20 cellular contexts compared by ENCODE assay signal in the genomic region with DNA sequence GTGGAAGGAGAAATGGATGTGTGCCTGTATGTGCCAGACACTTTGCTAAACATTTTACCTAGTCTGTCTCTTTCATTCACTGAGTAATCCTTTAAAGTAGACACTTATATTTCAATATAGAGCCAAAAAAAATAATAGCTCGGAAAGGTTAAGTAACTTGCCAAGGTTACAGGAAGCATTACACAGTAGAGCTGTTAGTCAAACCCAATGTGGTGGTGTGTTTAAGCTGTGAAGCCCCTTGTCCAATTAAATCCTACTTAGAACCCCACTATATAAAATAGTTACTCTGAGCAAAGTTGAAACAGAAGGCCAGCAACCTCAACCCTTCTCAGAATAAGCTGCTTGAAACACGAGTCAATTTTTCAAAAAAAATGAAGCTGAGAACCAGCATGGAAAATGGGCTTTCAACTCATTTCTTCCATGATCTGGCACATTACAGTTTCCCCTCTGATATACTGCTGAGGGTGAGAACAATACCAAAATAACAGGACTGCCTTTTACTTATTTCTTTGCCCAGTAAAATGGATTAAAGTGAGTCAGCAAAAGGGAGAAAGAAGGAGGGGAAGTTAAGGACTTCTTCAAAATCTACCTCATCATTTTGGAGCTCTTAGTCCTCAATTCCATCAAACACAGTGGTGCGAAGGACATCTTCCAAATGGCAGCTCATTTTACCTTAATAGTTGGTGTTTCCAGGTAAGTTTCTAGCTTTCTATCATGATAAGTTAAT. TPM values are rescaled to one million over a fixed set of nuclear protein-coding genes. Genes with fewer than 3 reads are reported as not detected.
DNase-seq lines count a peak whose midpoint lies in the region; ATAC-seq and TF ChIP-seq lines count a peak whose summit lies in the region.
"Had no signal": no experiment of that assay in that cellular context is flagged by ENCODE, and none has a peak within 500 bp of the region (broad histone marks: within the 10 kb centered on the region; RNA-seq: fewer than 3 reads in every experiment).

No MANE protein-coding gene starts in this region.

- no peaks in the 10 kb centered on the region for H3K9me3 ChIP-seq in SJCRH30 (replicated peaks)
- H3K9me3 ChIP-seq: ovary, tibial nerve had no signal

- intact Hi-C loops in Right ventricle myocardium superior (cut with DNase I) (no loop called here), cardiac septum (cut with DNase I) (no loop called here)

- H3K4me1 Mint-ChIP-seq in activated T-helper 17 cell treated with anti-CD3 and anti-CD28 coated beads, Interleukin-2, amount 50 U/mL, for 72 hours = peaks cover 18% of the 10 kb centered on the region
- H3K4me1 Mint-ChIP-seq in stimulated activated naive CD8-positive, alpha-beta T cell treated with anti-CD3 and anti-CD28 coated beads, Interleukin-15, amount 100 ng/mL, for 72 hours = peaks cover 70% of the 10 kb centered on the region

- no peaks in the 10 kb centered on the region for H3K4me1 ChIP-seq in SJCRH30

- H3K27ac ChIP-seq in SJCRH30 = no peak overlapping the region
- H3K27ac ChIP-seq: cardiac muscle cell, ovary, PC-9, tibial nerve had no signal

- H3K27me3 ChIP-seq in SJCRH30 = no peaks in the 10 kb centered on the region
- H3K27me3 ChIP-seq: cardiac muscle cell, ovary, tibial nerve had no signal

- H3K27me3 Mint-ChIP-seq in activated T-helper 17 cell treated with anti-CD3 and anti-CD28 coated beads, Interleukin-2, amount 50 U/mL, for 72 hours = no peaks in the 10 kb centered on the region
- no peaks in the 10 kb centered on the region for H3K27me3 Mint-ChIP-seq in stimulated activated naive CD8-positive, alpha-beta T cell treated with anti-CD3 and anti-CD28 coated beads, Interleukin-15, amount 100 ng/mL, for 72 hours
- H3K27me3 Mint-ChIP-seq: effector memory CD8-positive, alpha-beta T cell had no signal

- peaks cover 22% of the 10 kb centered on the region for H3K36me3 ChIP-seq in SJCRH30
- H3K36me3 ChIP-seq: ovary had no signal

- no peak for TF ChIP-seq CTCF in fibroblast of mammary gland (conservative IDR thresholded peaks at IDR 0.05; ENCODE audit: control insufficient read depth, insufficient read depth, low read depth, low read length)

- H3K9me3 Mint-ChIP-seq in activated T-helper 17 cell treated with anti-CD3 and anti-CD28 coated beads, Interleukin-2, amount 50 U/mL, for 72 hours = no peaks in the 10 kb centered on the region
- H3K9me3 Mint-ChIP-seq in stimulated activated naive CD8-positive, alpha-beta T cell treated with anti-CD3 and anti-CD28 coated beads, Interleukin-15, amount 100 ng/mL, for 72 hours = no peaks in the 10 kb centered on the region
- H3K9me3 Mint-ChIP-seq: effector memory CD8-positive, alpha-beta T cell had no signal

- no peak overlapping the region for H3K4me3 ChIP-seq in fibroblast of mammary gland (ENCODE audit: control insufficient read depth, low read depth, low read length)
- no peak overlapping the region for H3K4me3 ChIP-seq in SJCRH30
- H3K4me3 ChIP-seq: cardiac muscle cell, ovary, PC-9, tibial nerve had no signal

- peaks cover 48% of the 10 kb centered on the region for H3K36me3 Mint-ChIP-seq in activated T-helper 17 cell treated with anti-CD3 and anti-CD28 coated beads, Interleukin-2, amount 50 U/mL, for 72 hours (ENCODE audit: low read depth)

- peak overlapping the region; percentile 33 for H3K27ac Mint-ChIP-seq in activated T-helper 17 cell treated with anti-CD3 and anti-CD28 coated beads, Interleukin-2, amount 50 U/mL, for 72 hours
- H3K27ac Mint-ChIP-seq in stimulated activated naive CD8-positive, alpha-beta T cell treated with anti-CD3 and anti-CD28 coated beads, Interleukin-15, amount 100 ng/mL, for 72 hours = peak overlapping the region in 1 of 2 donors; percentile 36

- H3K4me3 Mint-ChIP-seq in activated T-helper 17 cell treated with anti-CD3 and anti-CD28 coated beads, Interleukin-2, amount 50 U/mL, for 72 hours = no peak overlapping the region
- H3K4me3 Mint-ChIP-seq in stimulated activated naive CD8-positive, alpha-beta T cell treated with anti-CD3 and anti-CD28 coated beads, Interleukin-15, amount 100 ng/mL, for 72 hours = peak overlapping the region in 1 of 2 donors; percentile 26
- H3K4me3 Mint-ChIP-seq: effector memory CD8-positive, alpha-beta T cell had no signal

- DNase-seq in Right ventricle myocardium superior = no peak
- no peak for DNase-seq in cardiac septum (ENCODE audit: low spot score)
- DNase-seq in fibroblast of mammary gland (ENCODE audit: low read depth) = peak; percentile 64
- DNase-seq in stimulated activated naive CD8-positive, alpha-beta T cell treated with anti-CD3 and anti-CD28 coated beads, Interleukin-15, amount 100 ng/mL, for 72 hours = no peak
- DNase-seq in NCI-H774 (lab: John Stamatoyannopoulos, UW) = no peak
- DNase-seq in SJCRH30 = no peak
- no peak for DNase-seq in NCI-H1417 (lab: John Stamatoyannopoulos, UW)
- DNase-seq: activated effector memory CD4-positive, alpha-beta T cell treated with anti-CD3 and anti-CD28 coated beads, Interleukin-2, amount 50 U/mL, for 16 hours; AML-193; effector memory CD8-positive, alpha-beta T cell; H7; Kasumi-1; NCI-H1930; NCI-H510A treated with DMSO at 0.1 percent for 48 hours; ovary; PC-9 had no signal

- ATAC-seq in Right ventricle myocardium superior (ENCODE audit: poor library complexity) = peak; percentile 26
- ATAC-seq in activated T-helper 17 cell treated with anti-CD3 and anti-CD28 coated beads, Interleukin-2, amount 50 U/mL, for 72 hours (replicated peaks) = no peak
- ATAC-seq in stimulated activated naive CD8-positive, alpha-beta T cell treated with anti-CD3 and anti-CD28 coated beads, Interleukin-15, amount 100 ng/mL, for 72 hours = peak; percentile 74
- ATAC-seq: effector memory CD8-positive, alpha-beta T cell had no signal

RNA-seq across cellular contexts. Expression of gene RDH14, which starts 7.9 kb away (rescaled TPM):
- total RNA-seq in Right ventricle myocardium superior (45.5 TPM), cardiac septum (35.4 TPM)
- total RNA-seq in activated T-helper 17 cell treated with anti-CD3 and anti-CD28 coated beads, Interleukin-2, amount 50 U/mL, for 72 hours = 10 to 100 TPM in 1 of 2 donors, 1 to 10 TPM in 1; 8.1 to 13.9 TPM
- total RNA-seq in SJCRH30 (2014; rRNA removed; shearing (Covaris generic)) = 27.7 TPM in 2 replicates

RNA-seq across cellular contexts. Expression of gene NT5C1B, which starts 36.9 kb away (rescaled TPM):
- not detected for total RNA-seq in Right ventricle myocardium superior
- total RNA-seq in cardiac septum = not detected
- not detected for total RNA-seq in activated T-helper 17 cell treated with anti-CD3 and anti-CD28 coated beads, Interleukin-2, amount 50 U/mL, for 72 hours
- total RNA-seq in SJCRH30 (2014; rRNA removed; shearing (Covaris generic)) = not detected in 2 replicates
- total RNA-seq: cardiac muscle cell, H7, ovary, PC-9, skeletal muscle tissue, tibial nerve had no signal
